1 cellular context compared by ENCODE assay signal in the genomic region with DNA sequence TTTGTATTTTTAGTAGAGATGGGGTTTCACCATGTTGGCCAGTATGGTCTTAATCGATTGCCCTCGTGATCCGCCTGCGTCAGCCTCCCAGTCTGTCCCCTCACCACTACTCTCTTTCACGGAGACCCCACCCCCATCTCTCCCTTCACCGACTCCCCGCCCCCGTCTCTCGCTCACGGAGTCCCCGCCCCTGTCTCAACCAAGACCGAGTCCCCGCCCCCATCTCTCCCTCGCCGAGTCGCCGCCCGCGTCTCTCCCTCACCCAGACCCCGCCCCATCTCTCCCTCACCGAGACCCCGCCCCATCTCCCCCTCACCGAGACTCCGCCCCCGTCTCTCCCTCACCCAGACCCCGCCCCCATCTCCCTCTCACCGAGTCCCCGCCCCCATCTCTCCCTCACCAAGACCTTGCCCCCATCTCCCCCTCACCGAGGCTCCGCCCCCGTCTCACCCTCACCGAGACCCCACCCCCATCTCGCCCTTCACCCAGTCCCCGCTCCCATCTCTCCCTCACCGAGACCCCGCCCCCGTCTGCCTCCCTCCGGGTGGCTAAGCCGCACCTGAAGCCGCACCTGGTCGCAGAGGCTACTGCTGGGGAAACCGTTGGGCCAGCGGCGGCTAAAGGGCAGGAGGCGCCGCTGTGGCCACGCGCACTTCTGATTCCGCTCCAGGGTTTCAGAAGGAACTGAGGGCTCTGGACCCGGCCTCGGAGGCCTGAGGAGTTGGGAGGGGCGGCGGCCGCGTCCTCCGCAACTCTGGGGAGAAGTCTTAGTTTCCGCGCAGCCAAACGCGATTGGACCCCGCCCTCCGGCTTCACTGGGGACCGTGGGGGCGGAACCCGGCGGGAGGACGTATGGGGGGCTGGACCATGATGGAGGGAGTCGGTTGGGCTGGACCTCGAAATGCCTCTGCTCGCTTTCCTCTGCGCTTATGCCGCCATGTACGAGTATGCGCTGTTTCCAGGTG.
TF ChIP-seq lines count a peak whose summit lies in the region.

No MANE protein-coding gene starts in this region.

TF ChIP-seq in HepG2, 621 proteins besides CTCF, POLR2A, EP300 and RAD21 (continued from another document and continues in another):
- TF ChIP-seq ZHX2 (IDR thresholded peaks at IDR 0.05; ENCODE audit: low read depth) (no peak), ZHX2 (CRISPR knock-in tag; IDR thresholded peaks at IDR 0.05; ENCODE audit: borderline replicate concordance) (no peak), NR2F6 (IDR thresholded peaks at IDR 0.05) (no peak), NR2F6 (CRISPR knock-in tag; IDR thresholded peaks at IDR 0.05) (no peak), ZNF138 (CRISPR knock-in tag; IDR thresholded peaks at IDR 0.05; ENCODE audit: low read depth) (no peak), RARG (CRISPR knock-in tag; IDR thresholded peaks at IDR 0.05; ENCODE audit: low read depth) (no peak), MBNL3 (CRISPR knock-in tag; conservative IDR thresholded peaks at IDR 0.05) (no peak), MAFG (CRISPR knock-in tag; IDR thresholded peaks at IDR 0.05) (no peak), SMYD3 (CRISPR knock-in tag; IDR thresholded peaks at IDR 0.05) (0 out of 2 replicates have a peak, but pooled peaks have one; percentile 30), ZNF652 (CRISPR knock-in tag; IDR thresholded peaks at IDR 0.05; ENCODE audit: borderline replicate concordance, low read depth) (no peak), SMARCC2 (IDR thresholded peaks at IDR 0.05) (no peak), ARID4A (CRISPR knock-in tag; IDR thresholded peaks at IDR 0.05; ENCODE audit: borderline replicate concordance) (peak; percentile 72; the same call in 1 of the 2 replicates), DPF2 (CRISPR knock-in tag; IDR thresholded peaks at IDR 0.05; ENCODE audit: borderline replicate concordance, low read depth) (no peak), NFYC (CRISPR knock-in tag; IDR thresholded peaks at IDR 0.05) (no peak), ZNF232 (CRISPR knock-in tag; IDR thresholded peaks at IDR 0.05; ENCODE audit: borderline replicate concordance) (no peak), SNAPC2 (CRISPR knock-in tag; IDR thresholded peaks at IDR 0.05) (0 out of 2 replicates have a peak, but pooled peaks have one; percentile 45), ZNF598 (CRISPR knock-in tag; IDR thresholded peaks at IDR 0.05; ENCODE audit: borderline replicate concordance) (no peak), AHR (CRISPR knock-in tag; IDR thresholded peaks at IDR 0.05) (no peak), WIZ (CRISPR knock-in tag; IDR thresholded peaks at IDR 0.05) (0 out of 2 replicates have a peak, but pooled peaks have one; percentile 21), NCOA5 (CRISPR knock-in tag; IDR thresholded peaks at IDR 0.05) (no peak), ZNF570 (CRISPR knock-in tag; IDR thresholded peaks at IDR 0.05; ENCODE audit: borderline replicate concordance) (no peak), HNRNPK (IDR thresholded peaks at IDR 0.05; ENCODE audit: low read depth, low read length, poor library complexity, severe bottlenecking) (peak; percentile 87), PTBP1 (IDR thresholded peaks at IDR 0.05; ENCODE audit: low read depth, low read length, poor library complexity, severe bottlenecking) (no peak), ATM (IDR thresholded peaks at IDR 0.05; ENCODE audit: borderline replicate concordance) (no peak), SNRNP70 (IDR thresholded peaks at IDR 0.05; ENCODE audit: low read depth, low read length) (no peak)
- TF ChIP-seq, protein P1, sequence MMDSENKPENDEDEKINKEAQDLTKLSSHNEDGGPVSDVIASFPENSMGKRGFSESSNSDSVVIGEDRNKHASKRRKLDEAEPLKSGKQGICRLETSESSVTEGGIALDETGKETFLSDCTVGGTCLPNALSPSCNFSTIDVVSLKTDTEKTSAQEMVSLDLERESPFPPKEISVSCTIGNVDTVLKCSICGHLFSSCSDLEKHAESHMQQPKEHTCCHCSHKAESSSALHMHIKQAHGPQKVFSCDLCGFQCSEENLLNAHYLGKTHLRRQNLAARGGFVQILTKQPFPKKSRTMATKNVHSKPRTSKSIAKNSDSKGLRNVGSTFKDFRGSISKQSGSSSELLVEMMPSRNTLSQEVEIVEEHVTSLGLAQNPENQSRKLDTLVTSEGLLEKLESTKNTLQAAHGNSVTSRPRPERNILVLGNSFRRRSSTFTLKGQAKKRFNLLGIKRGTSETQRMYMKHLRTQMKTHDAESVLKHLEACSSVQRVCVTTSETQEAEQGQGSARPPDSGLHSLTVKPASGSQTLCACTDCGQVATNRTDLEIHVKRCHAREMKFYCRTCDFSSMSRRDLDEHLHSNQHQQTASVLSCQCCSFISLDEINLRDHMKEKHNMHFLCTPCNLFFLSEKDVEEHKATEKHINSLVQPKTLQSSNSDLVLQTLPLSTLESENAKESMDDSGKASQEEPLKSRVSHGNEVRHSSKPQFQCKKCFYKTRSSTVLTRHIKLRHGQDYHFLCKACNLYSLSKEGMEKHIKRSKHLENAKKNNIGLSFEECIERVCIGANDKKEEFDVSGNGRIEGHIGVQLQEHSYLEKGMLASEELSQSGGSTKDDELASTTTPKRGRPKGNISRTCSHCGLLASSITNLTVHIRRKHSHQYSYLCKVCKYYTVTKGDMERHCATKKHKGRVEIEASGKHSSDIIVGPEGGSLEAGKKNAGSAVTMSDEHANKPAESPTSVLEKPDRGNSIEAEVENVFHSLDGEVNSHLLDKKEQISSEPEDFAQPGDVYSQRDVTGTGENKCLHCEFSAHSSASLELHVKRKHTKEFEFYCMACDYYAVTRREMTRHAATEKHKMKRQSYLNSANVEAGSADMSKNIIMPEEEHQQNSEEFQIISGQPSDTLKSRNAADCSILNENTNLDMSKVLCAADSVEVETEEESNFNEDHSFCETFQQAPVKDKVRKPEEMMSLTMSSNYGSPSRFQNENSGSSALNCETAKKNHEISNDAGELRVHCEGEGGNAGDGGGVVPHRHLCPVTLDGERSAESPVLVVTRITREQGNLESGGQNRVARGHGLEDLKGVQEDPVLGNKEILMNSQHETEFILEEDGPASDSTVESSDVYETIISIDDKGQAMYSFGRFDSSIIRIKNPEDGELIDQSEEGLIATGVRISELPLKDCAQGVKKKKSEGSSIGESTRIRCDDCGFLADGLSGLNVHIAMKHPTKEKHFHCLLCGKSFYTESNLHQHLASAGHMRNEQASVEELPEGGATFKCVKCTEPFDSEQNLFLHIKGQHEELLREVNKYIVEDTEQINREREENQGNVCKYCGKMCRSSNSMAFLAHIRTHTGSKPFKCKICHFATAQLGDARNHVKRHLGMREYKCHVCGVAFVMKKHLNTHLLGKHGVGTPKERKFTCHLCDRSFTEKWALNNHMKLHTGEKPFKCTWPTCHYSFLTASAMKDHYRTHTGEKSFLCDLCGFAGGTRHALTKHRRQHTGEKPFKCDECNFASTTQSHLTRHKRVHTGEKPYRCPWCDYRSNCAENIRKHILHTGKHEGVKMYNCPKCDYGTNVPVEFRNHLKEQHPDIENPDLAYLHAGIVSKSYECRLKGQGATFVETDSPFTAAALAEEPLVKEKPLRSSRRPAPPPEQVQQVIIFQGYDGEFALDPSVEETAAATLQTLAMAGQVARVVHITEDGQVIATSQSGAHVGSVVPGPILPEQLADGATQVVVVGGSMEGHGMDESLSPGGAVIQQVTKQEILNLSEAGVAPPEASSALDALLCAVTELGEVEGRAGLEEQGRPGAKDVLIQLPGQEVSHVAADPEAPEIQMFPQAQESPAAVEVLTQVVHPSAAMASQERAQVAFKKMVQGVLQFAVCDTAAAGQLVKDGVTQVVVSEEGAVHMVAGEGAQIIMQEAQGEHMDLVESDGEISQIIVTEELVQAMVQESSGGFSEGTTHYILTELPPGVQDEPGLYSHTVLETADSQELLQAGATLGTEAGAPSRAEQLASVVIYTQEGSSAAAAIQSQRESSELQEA (CRISPR knock-in tag; IDR thresholded peaks at IDR 0.05; ENCODE audit: not compliant biosample characterization) = no peak
